ENCODE assay signal across 33 cellular contexts in the genomic region with DNA sequence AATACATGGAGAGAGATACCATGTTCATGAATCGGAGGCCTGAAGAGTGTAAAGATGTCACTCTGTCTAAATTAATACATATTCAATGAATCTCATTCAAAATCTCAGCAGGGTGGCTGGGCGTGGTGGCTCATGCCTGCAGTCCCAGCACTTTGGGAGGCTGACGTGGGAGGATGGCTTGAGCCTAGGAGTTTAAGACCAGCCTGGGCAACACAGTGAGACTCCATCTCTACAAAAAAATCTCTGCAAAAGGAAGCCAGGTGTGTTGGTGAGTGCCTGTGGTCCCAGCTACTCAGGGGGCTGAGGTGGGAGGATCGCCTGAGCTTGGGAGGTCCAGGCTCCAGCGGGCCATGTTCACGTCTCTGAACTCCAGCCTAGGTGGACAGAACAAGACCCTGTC. TPM values are rescaled to one million over a fixed set of nuclear protein-coding genes. Genes with fewer than 3 reads are reported as not detected.
"Had no signal": no experiment of that assay in that cellular context is flagged by ENCODE, and none has a peak within 500 bp of the region (broad histone marks: within the 10 kb centered on the region; RNA-seq: fewer than 3 reads in every experiment).

No MANE protein-coding gene starts in this region.

- H3K27ac ChIP-seq: adrenal gland, body of pancreas, coronary artery, dorsolateral prefrontal cortex, foreskin keratinocyte, gastrocnemius medialis, WERI-Rb-1 had no signal

- H3K9me3 ChIP-seq: adrenal gland, body of pancreas, gastrocnemius medialis had no signal

- ATAC-seq: activated CD4-positive, alpha-beta T cell treated with anti-CD3 and anti-CD28 coated beads for 36 hours; activated CD8-positive, alpha-beta memory T cell treated with anti-CD3 and anti-CD28 coated beads, Interleukin-2, amount 10 ng/mL, durations not matched to agents 7 days and 5 days; activated CD8-positive, alpha-beta T cell treated with anti-CD3 and anti-CD28 coated beads, Interleukin-2, amount 10 ng/mL, durations not matched to agents 7 days and 5 days; activated naive CD8-positive, alpha-beta T cell treated with anti-CD3 and anti-CD28 coated beads, Interleukin-2, amount 50 U/mL, for 24 hours; body of pancreas; esophagus mucosa; foreskin keratinocyte; gastrocnemius medialis; T-helper 17 cell had no signal

- H3K36me3 ChIP-seq: adrenal gland, gastrocnemius medialis, WERI-Rb-1 had no signal

- H3K27me3 ChIP-seq: adrenal gland, body of pancreas, dorsolateral prefrontal cortex, foreskin keratinocyte, gastrocnemius medialis had no signal

- DNase-seq: activated CD4-positive, alpha-beta memory T cell treated with anti-CD3 and anti-CD28 coated beads for 36 hours; activated CD4-positive, alpha-beta T cell treated with anti-CD3 and anti-CD28 coated beads for 36 hours; activated CD4-positive, alpha-beta T cell treated with anti-CD3 and anti-CD28 coated beads, Interleukin-2, amount 10 ng/mL, durations not matched to agents 24 days and 14 days; activated CD4-positive, CD25-positive, alpha-beta regulatory T cell; activated CD4-positive, CD25-positive, alpha-beta regulatory T cell treated with anti-CD3 and anti-CD28 coated beads, Interleukin-2, amount 50 U/mL, for 72 hours; activated CD8-positive, alpha-beta memory T cell treated with anti-CD3 and anti-CD28 coated beads, Interleukin-2, amount 10 ng/mL, durations not matched to agents 7 days and 5 days; activated CD8-positive, alpha-beta memory T cell treated with anti-CD3 and anti-CD28 coated beads, Interleukin-2, amount 50 U/mL, for 4 hours; activated CD8-positive, alpha-beta T cell treated with anti-CD3 and anti-CD28 coated beads, Interleukin-2, amount 10 ng/mL, durations not matched to agents 7 days and 5 days; activated effector memory CD4-positive, alpha-beta T cell treated with anti-CD3 and anti-CD28 coated beads, Interleukin-2, amount 50 U/mL, for 16 hours; activated naive CD4-positive, alpha-beta T cell treated with anti-CD3 and anti-CD28 coated beads for 36 hours; activated naive CD8-positive, alpha-beta T cell treated with anti-CD3 and anti-CD28 coated beads for 36 hours; activated naive CD8-positive, alpha-beta T cell treated with anti-CD3 and anti-CD28 coated beads, Interleukin-2, amount 50 U/mL, for 24 hours; activated T-cell treated with anti-CD3 and anti-CD28 coated beads, Interleukin-2, amount 50 U/mL, for 1 hour; activated T-cell treated with anti-CD3 and anti-CD28 coated beads, Interleukin-2, amount 50 U/mL, for 48 hours; adrenal gland; amygdala; body of pancreas; central memory CD4-positive, alpha-beta T cell; cerebellar nuclear complex; dorsolateral prefrontal cortex; effector memory CD4-positive, alpha-beta T cell; endodermal cell; foreskin keratinocyte; gastrocnemius medialis; T-helper 1 cell; T-helper 17 cell; T1000; WERI-Rb-1 had no signal

- H3K4me1 ChIP-seq: adrenal gland, body of pancreas, foreskin keratinocyte, gastrocnemius medialis had no signal

- H3K4me3 ChIP-seq: adrenal gland, body of pancreas, coronary artery, dorsolateral prefrontal cortex, gastrocnemius medialis had no signal

RNA-seq across cellular contexts. Expression of gene COL23A1, which starts 49.7 kb away (rescaled TPM):
- total RNA-seq: activated CD4-positive, alpha-beta T cell treated with anti-CD3 and anti-CD28 coated beads for 36 hours; activated T-helper 1 cell treated with anti-CD3 and anti-CD28 coated beads, Interleukin-12 subunit alpha, Interleukin-12 subunit beta, Interleukin-2, Interleukin-4 antibody, amounts not matched to agents 30 ng/mL and 10 ng/mL and 1 ng/mL, durations not matched to agents 14 hours and 24 hours and 36 hours; activated T-helper 2 cell treated with anti-CD3 and anti-CD28 coated beads, Interferon-gamma antibody, Interleukin-2, Interleukin-4, amounts not matched to agents 10 μg/mL and 5 μg/mL and 100 μg/mL, durations not matched to agents 14 hours and 24 hours and 36 hours; body of pancreas; epithelial cell of proximal tubule; T-helper 17 cell had no signal
